ENCODE assay signal across 18 cellular contexts in genomic region chr7:102292813-102293798, GRCh38. TPM values are rescaled to one million over a fixed set of nuclear protein-coding genes. Genes with fewer than 3 reads are reported as not detected.
A peak's percentile ranks its signal among the peaks of the same experiment; 100 is the strongest.
DNase-seq lines count a peak whose midpoint lies in the region; ATAC-seq, FAIRE-seq and TF ChIP-seq lines count a peak whose summit lies in the region.
"Had no signal": no experiment of that assay in that cellular context is flagged by ENCODE, and none has a peak within 500 bp of the region (broad histone marks: within the 10 kb centered on the region; RNA-seq: fewer than 3 reads in every experiment).

No MANE protein-coding gene starts in this region.

- no peak overlapping the region for H2BK120ac ChIP-seq in H1 (replicated peaks; ENCODE audit: low read depth, low read length)

- H2AFZ ChIP-seq in KMS-11 (ENCODE audit: low read depth) = no peak overlapping the region
- H2AFZ ChIP-seq in H1 (ENCODE audit: low read length) = no peak overlapping the region
- H2AFZ ChIP-seq in neural progenitor cell (replicated peaks) = no peak overlapping the region
- H2AFZ ChIP-seq: hepatocyte had no signal

- no peak overlapping the region for H4K5ac ChIP-seq in H1 (ENCODE audit: insufficient read length, low read depth, low read length)

- no peak overlapping the region for H3K56ac ChIP-seq in H1 (replicated peaks; ENCODE audit: insufficient read length, low read depth, low read length)

- H3K4me2 ChIP-seq in KMS-11 = peak overlapping the region; percentile 67; the same call in 1 of the 2 replicates
- H3K4me2 ChIP-seq in H1 (ENCODE audit: insufficient read depth in 1 of 2, low read depth in 2 of 2, low read length in 2 of 2) = peak overlapping the region; percentile 52 to 64; a peak in 3 of 4 replicates
- H3K4me2 ChIP-seq in neural progenitor cell = peak overlapping the region; percentile 74
- H3K4me2 ChIP-seq: hepatocyte had no signal

- H3K4me3 ChIP-seq in KMS-11 (IDR thresholded peaks at IDR 0.05; ENCODE audit: insufficient read depth, low read depth, low read length) (no peak overlapping the region), H1 (ENCODE audit: extremely low read depth in 1 of 4, insufficient read depth in 2 of 4, low read depth in 3 of 4, low read length in 4 of 4) (peak overlapping the region; percentile 5 to 53 (median 27); a peak in 4 of 8 replicates), neural progenitor cell (peak overlapping the region; percentile 39)
- H3K4me3 ChIP-seq: hepatocyte, SJSA1 had no signal

- no peak for FAIRE-seq in H1 (lab: Jason Lieb, UNC)
- FAIRE-seq: D721Med, small intestine had no signal

- H2BK5ac ChIP-seq in H1 (ENCODE audit: low read depth, low read length) = no peak overlapping the region; the same call in 1 of the 2 replicates

- POLR2A ChIA-PET in H1 (lab: Charles Lee; ENCODE audit: partially characterized antibody) = interaction anchor here (0.9 to 1.1 kb wide), 3 partner anchors 9 to 103 kb away, joined by 3 to 4 read pairs (median 4); partner anchors contain the start of gene PRKRIP1

- TF ChIP-seq EP300 in H1 (IDR thresholded peaks at IDR 0.05; ENCODE audit: borderline replicate concordance in 1 of 2, low read depth in 2 of 2, low read length in 2 of 2) = no peak

- WGBS in H1 (ENCODE audit: extremely low coverage in 1 of 2, insufficient coverage in 1 of 2, insufficient read length in 1 of 2, insufficient replicate concordance in 2 of 2, low coverage in 1 of 2, low lambda C conversion rate in 2 of 2, missing lambda C conversion rate in 1 of 2), 2 experiments = 19% methylated on average over 25 of the region's 36 CpGs; no CpG with 5 or more reads in 1 of the 2 experiments

- no peak for TF ChIP-seq CTCF in KMS-11 (conservative IDR thresholded peaks at IDR 0.05; ENCODE audit: low read depth, low read length)
- no peak for TF ChIP-seq CTCF in H1 (IDR thresholded peaks at IDR 0.05; ENCODE audit: control extremely low read depth in 1 of 3, insufficient read depth in 1 of 3, low read depth in 1 of 3, low read length in 3 of 3)
- no peak for TF ChIP-seq CTCF in neural progenitor cell (IDR thresholded peaks at IDR 0.05)

- H3K23ac ChIP-seq in H1 (ENCODE audit: insufficient read length) = no peak overlapping the region

- no peaks in the 10 kb centered on the region for H4K20me1 ChIP-seq in KMS-11 (ENCODE audit: insufficient read depth)
- H4K20me1 ChIP-seq in H1 (replicated peaks in 1 of 2; ENCODE audit: control insufficient read depth in 1 of 2, insufficient read depth in 2 of 2, low read length in 2 of 2) = peaks cover 10 to 35% of the 10 kb centered on the region in 2 experiments
- H4K20me1 ChIP-seq in neural progenitor cell (ENCODE audit: low read depth) = peaks cover 92% of the 10 kb centered on the region

- H3K4me1 ChIP-seq in ES-I3 (ENCODE audit: insufficient read depth, low read length) (peaks cover 26% of the 10 kb centered on the region), KMS-11 (ENCODE audit: low read depth, poor library complexity, severe bottlenecking) (peaks cover 91% of the 10 kb centered on the region), H1 (replicated peaks in 1 of 4; ENCODE audit: control insufficient read depth in 3 of 4, insufficient read depth in 4 of 4, low read length in 3 of 4) (peaks cover 0 to 23% (median 6%) of the 10 kb centered on the region in 4 experiments; a peak in 6 of 7 replicates), neural progenitor cell (peaks cover 9% of the 10 kb centered on the region)

- TF ChIP-seq POLR2A in H1 (IDR thresholded peaks at IDR 0.05; ENCODE audit: control extremely low read depth in 1 of 2, low read depth in 2 of 2, low read length in 2 of 2) = no peak

- H3K9me3 ChIP-seq in ES-I3 (ENCODE audit: control insufficient read depth, insufficient read depth, low read length) (no peaks in the 10 kb centered on the region), H1 (ENCODE audit: insufficient read depth in 2 of 2, low read depth in 1 of 2, low read length in 1 of 2) (no peaks in the 10 kb centered on the region), neural progenitor cell (ENCODE audit: low read depth) (no peaks in the 10 kb centered on the region)
- H3K9me3 ChIP-seq: SJSA1 had no signal

- peaks cover 5% of the 10 kb centered on the region for H3K36me3 Mint-ChIP-seq in neural progenitor cell
- H3K36me3 Mint-ChIP-seq in activated naive CD8-positive, alpha-beta T cell treated with anti-CD3 and anti-CD28 coated beads for 36 hours = no peaks in the 10 kb centered on the region

- H4K91ac ChIP-seq in H1 (replicated peaks; ENCODE audit: insufficient read length, low read length) = peak overlapping the region; percentile 30

- H3K23me2 ChIP-seq in H1 (ENCODE audit: low read depth, low read length) = peaks cover 2% of the 10 kb centered on the region; the same call in 1 of the 2 replicates

- DNase-seq in H1 (ENCODE audit: low read depth in 1 of 2, low spot score in 2 of 2) = no peak
- no peak for DNase-seq in neural progenitor cell (ENCODE audit: low spot score)
- DNase-seq in activated naive CD8-positive, alpha-beta T cell treated with anti-CD3 and anti-CD28 coated beads for 36 hours = no peak
- no peak for DNase-seq in COLO829 (ENCODE audit: low spot score)
- DNase-seq: activated gamma-delta T cell, GF-D8, NCI-H1436 treated with DMSO at 0.1 percent for 48 hours, NCI-H345, posterior cingulate gyrus, small intestine had no signal

- CTCF ChIA-PET in H1 (lab: Charles Lee; ENCODE audit: partially characterized antibody) = interaction anchor here (0.9 to 1.3 kb wide), 7 partner anchors 8 to 30 kb away, joined by 3 to 4 read pairs (median 3); no protein-coding TSS in a partner anchor

- no peak overlapping the region for H2AK5ac ChIP-seq in H1 (ENCODE audit: low read depth, low read length)

- peak overlapping the region; percentile 30 for H4K8ac ChIP-seq in H1 (ENCODE audit: extremely low read depth, insufficient read depth, low read length)

- no peak for TF ChIP-seq RAD21 in H1 (IDR thresholded peaks at IDR 0.05 in 1 of 2, conservative IDR thresholded peaks at IDR 0.05 in 1 of 2; ENCODE audit: low read depth in 2 of 2, low read length in 2 of 2)

- H3K27me3 ChIP-seq in KMS-11 (ENCODE audit: insufficient read depth, low read depth) (no peaks in the 10 kb centered on the region), H1 (replicated peaks in 1 of 4; ENCODE audit: control insufficient read depth in 3 of 4, extremely low read depth in 1 of 4, insufficient read depth in 3 of 4, low read length in 3 of 4) (peaks cover 0 to 2% (median 0%) of the 10 kb centered on the region in 4 experiments; a peak in 3 of 7 replicates), neural progenitor cell (no peaks in the 10 kb centered on the region)
- H3K27me3 ChIP-seq: hepatocyte, SJSA1 had no signal

- H2BK15ac ChIP-seq in H1 (ENCODE audit: low read length) = no peak overlapping the region

- peaks cover 7% of the 10 kb centered on the region for H3K27me3 Mint-ChIP-seq in neural progenitor cell (ENCODE audit: insufficient read depth, low read depth)
- peaks cover 7% of the 10 kb centered on the region for H3K27me3 Mint-ChIP-seq in activated naive CD8-positive, alpha-beta T cell treated with anti-CD3 and anti-CD28 coated beads for 36 hours

- no peak overlapping the region for H3K14ac ChIP-seq in H1 (ENCODE audit: insufficient read length)

- H3K9ac ChIP-seq in ES-I3 (ENCODE audit: low read depth, low read length) = peak overlapping the region; percentile 40; the same call in 1 of the 2 replicates
- no peak overlapping the region for H3K9ac ChIP-seq in KMS-11
- no peak overlapping the region for H3K9ac ChIP-seq in H1 (replicated peaks in 1 of 4; ENCODE audit: extremely low read depth in 1 of 4, low read depth in 3 of 4, low read length in 3 of 4)
- no peak overlapping the region for H3K9ac ChIP-seq in neural progenitor cell

- no peak overlapping the region for H2BK12ac ChIP-seq in H1 (ENCODE audit: low read depth, low read length)

- H3K36me3 ChIP-seq in ES-I3 (ENCODE audit: insufficient read depth, low read length) (no peaks in the 10 kb centered on the region), KMS-11 (ENCODE audit: insufficient read depth) (no peaks in the 10 kb centered on the region), H1 (ENCODE audit: control insufficient read depth in 2 of 4, insufficient read depth in 4 of 4, low read length in 3 of 4) (no peaks in the 10 kb centered on the region), neural progenitor cell (no peaks in the 10 kb centered on the region)

- no peak overlapping the region for H2BK20ac ChIP-seq in H1 (ENCODE audit: low read length)

- peaks cover 5% of the 10 kb centered on the region for H3F3A ChIP-seq in neural progenitor cell (ENCODE audit: low read depth)

- peaks cover 5% of the 10 kb centered on the region for H3K79me1 ChIP-seq in H1 (ENCODE audit: low read depth, low read length)

- no peaks in the 10 kb centered on the region for H3K9me3 Mint-ChIP-seq in neural progenitor cell
- no peaks in the 10 kb centered on the region for H3K9me3 Mint-ChIP-seq in activated naive CD8-positive, alpha-beta T cell treated with anti-CD3 and anti-CD28 coated beads for 36 hours

- peaks cover 92% of the 10 kb centered on the region for H3K79me2 ChIP-seq in KMS-11 (ENCODE audit: insufficient read depth, low read depth)
- H3K79me2 ChIP-seq in H1 (ENCODE audit: control insufficient read depth in 1 of 2, insufficient read depth in 2 of 2, low read length in 2 of 2) = 0 out of 4 replicates have a peak, but pooled peaks cover 0 to 2% of the 10 kb centered on the region in 2 experiments
- no peaks in the 10 kb centered on the region for H3K79me2 ChIP-seq in neural progenitor cell (ENCODE audit: low read depth)
- H3K79me2 ChIP-seq: hepatocyte had no signal

- no peak overlapping the region for H3K27ac Mint-ChIP-seq in neural progenitor cell
- no peak overlapping the region for H3K27ac Mint-ChIP-seq in activated naive CD8-positive, alpha-beta T cell treated with anti-CD3 and anti-CD28 coated beads for 36 hours

- H3K4me3 Mint-ChIP-seq in neural progenitor cell = no peak overlapping the region
- H3K4me3 Mint-ChIP-seq in activated naive CD8-positive, alpha-beta T cell treated with anti-CD3 and anti-CD28 coated beads for 36 hours = no peak overlapping the region

- peaks cover 33% of the 10 kb centered on the region for H3K4me1 Mint-ChIP-seq in neural progenitor cell
- H3K4me1 Mint-ChIP-seq in activated naive CD8-positive, alpha-beta T cell treated with anti-CD3 and anti-CD28 coated beads for 36 hours = peaks cover 25% of the 10 kb centered on the region

- H3K4ac ChIP-seq in H1 (replicated peaks; ENCODE audit: insufficient read length, low read depth, low read length) = no peak overlapping the region

- H3K18ac ChIP-seq in H1 (ENCODE audit: extremely low read depth, low read length) = no peak overlapping the region; the same call in 1 of the 2 replicates

- ATAC-seq in HG03196 (IDR thresholded peaks at IDR 0.05; ENCODE audit: unreplicated experiment) (no peak), HG03139 (IDR thresholded peaks at IDR 0.05; ENCODE audit: unreplicated experiment) (no peak)
- ATAC-seq: left lobe of liver had no signal

- H3K27ac ChIP-seq in KMS-11 (peak overlapping the region; percentile 25; the same call in 1 of the 2 replicates), H1 (ENCODE audit: low read depth, low read length) (no peak overlapping the region), neural progenitor cell (no peak overlapping the region)
- H3K27ac ChIP-seq: hepatocyte, SJSA1 had no signal

RNA-seq across cellular contexts. Expression of gene SH2B2, which starts 6.4 kb away (rescaled TPM):
- total RNA-seq in H1 (2021; fragmentation: NEBNext Ultra II Directional; extraction: Animal tissue kit (Norgen Biotek cat#: 25700)) = 17.5 and 18.7 TPM in 2 replicates
- polyA plus RNA-seq in H1 (2011; rRNA removed) = 11.5 and 21.0 TPM in 2 replicates
- polyA plus RNA-seq in H1 (2011; cell fraction: cytosol; rRNA removed) = 11.9 TPM
- 13.6 TPM for polyA plus RNA-seq in H1 (2011; cell fraction: nucleus; rRNA removed)
- polyA plus RNA-seq in H1 (2012, experiment 1 of 2) = 4.5 to 12.5 TPM (median 10.7 TPM) in 4 replicates
- 6.4 TPM for polyA plus RNA-seq in H1 (2012, experiment 2 of 2)
- polyA plus RNA-seq in H1 (2013, experiment 1 of 2) = 6.5 TPM
- 7.5 TPM for polyA plus RNA-seq in H1 (2013, experiment 2 of 2)
- 5.3 and 6.7 TPM in 2 replicates for polyA minus RNA-seq in H1 (2011; rRNA and poly(A)+ RNA removed)
- 11.3 TPM for polyA minus RNA-seq in H1 (2011; cell fraction: cytosol; rRNA and poly(A)+ RNA removed)
- 7.5 TPM for polyA minus RNA-seq in H1 (2011; cell fraction: nucleus; rRNA and poly(A)+ RNA removed)
- 2.0 and 15.1 TPM in 2 replicates for total RNA-seq in neural progenitor cell (ENCODE audit: low replicate concordance)
- 1 to 10 TPM; 2.9 to 3.6 TPM for total RNA-seq in activated naive CD8-positive, alpha-beta T cell treated with anti-CD3 and anti-CD28 coated beads for 36 hours
